In the genomic region with DNA sequence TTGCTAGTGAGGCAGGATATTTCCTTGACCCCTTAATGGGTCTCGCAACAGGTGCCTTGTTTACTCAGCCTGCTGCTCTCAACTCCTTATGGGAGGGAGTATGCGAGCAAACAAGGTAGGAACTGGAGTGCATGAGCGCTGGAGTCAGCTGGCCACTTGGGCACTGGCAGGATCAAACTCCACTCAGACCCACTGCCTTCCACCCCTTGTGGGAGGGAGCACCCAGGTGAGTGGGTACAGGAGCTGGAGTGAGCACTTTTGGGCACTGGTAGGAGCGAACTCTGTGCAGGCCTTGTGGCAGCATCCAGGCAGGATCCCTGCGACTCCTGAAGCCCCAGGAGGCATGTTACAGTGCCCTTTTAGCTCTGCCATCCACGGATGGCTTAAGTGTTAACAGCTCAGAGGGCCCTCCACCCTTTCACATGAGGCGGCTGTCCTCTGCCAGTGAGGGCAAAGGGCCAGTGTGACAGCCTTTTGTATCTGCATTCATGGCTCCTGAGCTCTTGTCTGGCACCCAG, we compare ENCODE assay signal across 1 cellular context.
TF ChIP-seq lines count a peak whose summit lies in the region.

No MANE protein-coding gene starts in this region.

TF ChIP-seq in HEK293, 187 proteins besides CTCF, POLR2A, EP300 and RAD21 (continued from another document):
- TF ChIP-seq, protein P1, sequence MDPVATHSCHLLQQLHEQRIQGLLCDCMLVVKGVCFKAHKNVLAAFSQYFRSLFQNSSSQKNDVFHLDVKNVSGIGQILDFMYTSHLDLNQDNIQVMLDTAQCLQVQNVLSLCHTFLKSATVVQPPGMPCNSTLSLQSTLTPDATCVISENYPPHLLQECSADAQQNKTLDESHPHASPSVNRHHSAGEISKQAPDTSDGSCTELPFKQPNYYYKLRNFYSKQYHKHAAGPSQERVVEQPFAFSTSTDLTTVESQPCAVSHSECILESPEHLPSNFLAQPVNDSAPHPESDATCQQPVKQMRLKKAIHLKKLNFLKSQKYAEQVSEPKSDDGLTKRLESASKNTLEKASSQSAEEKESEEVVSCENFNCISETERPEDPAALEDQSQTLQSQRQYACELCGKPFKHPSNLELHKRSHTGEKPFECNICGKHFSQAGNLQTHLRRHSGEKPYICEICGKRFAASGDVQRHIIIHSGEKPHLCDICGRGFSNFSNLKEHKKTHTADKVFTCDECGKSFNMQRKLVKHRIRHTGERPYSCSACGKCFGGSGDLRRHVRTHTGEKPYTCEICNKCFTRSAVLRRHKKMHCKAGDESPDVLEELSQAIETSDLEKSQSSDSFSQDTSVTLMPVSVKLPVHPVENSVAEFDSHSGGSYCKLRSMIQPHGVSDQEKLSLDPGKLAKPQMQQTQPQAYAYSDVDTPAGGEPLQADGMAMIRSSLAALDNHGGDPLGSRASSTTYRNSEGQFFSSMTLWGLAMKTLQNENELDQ (tag by site-specific recombination; IDR thresholded peaks at IDR 0.05; ENCODE audit: low read depth) = no peak
